In genomic region chr6:123803456-123803861, GRCh38 we compare ENCODE assay signal across 9 cellular contexts. TPM values are rescaled to one million over a fixed set of nuclear protein-coding genes. Genes with fewer than 3 reads are reported as not detected.
DNase-seq lines count a peak whose midpoint lies in the region; ATAC-seq and TF ChIP-seq lines count a peak whose summit lies in the region.
"Had no signal": no experiment of that assay in that cellular context is flagged by ENCODE, and none has a peak within 500 bp of the region (broad histone marks: within the 10 kb centered on the region; RNA-seq: fewer than 3 reads in every experiment).

No MANE protein-coding gene starts in this region.

- H3K36me3 ChIP-seq in thyroid gland, result no peaks in the 10 kb centered on the region

- no peaks in the 10 kb centered on the region for H3K9me3 ChIP-seq in thyroid gland

- no peaks in the 10 kb centered on the region for H3K4me1 ChIP-seq in thyroid gland

- WGBS in thyroid gland, 2 donors, result 0% methylated on average over 2 of the region's 62 CpGs; no CpG with 5 or more reads in 1 of the 2 donors

- no peak for TF ChIP-seq POLR2A in thyroid gland (IDR thresholded peaks at IDR 0.05)

- intact Hi-C loops in thyroid gland (cut with DNase I), result no loop called here

- no peaks in the 10 kb centered on the region for H3K36me3 Mint-ChIP-seq in activated naive CD8-positive, alpha-beta T cell treated with anti-CD3 and anti-CD28 coated beads, Interleukin-2, amount 50 U/mL, for 24 hours (ENCODE audit: low read depth)
- no peaks in the 10 kb centered on the region for H3K36me3 Mint-ChIP-seq in immature natural killer cell

- peak overlapping the region in 2 of 3 donors; percentile 36 to 58 for H3K4me3 ChIP-seq in thyroid gland (replicated peaks in 1 of 3)

- no peak for TF ChIP-seq CTCF in thyroid gland (IDR thresholded peaks at IDR 0.05)

- H3K27ac ChIP-seq in thyroid gland, result no peak overlapping the region
- H3K27ac ChIP-seq: VCaP had no signal

- ATAC-seq in HG02884 (IDR thresholded peaks at IDR 0.05; ENCODE audit: unreplicated experiment), result peak; percentile 14
- peak; percentile 24 for ATAC-seq in activated naive CD8-positive, alpha-beta T cell treated with anti-CD3 and anti-CD28 coated beads, Interleukin-2, amount 50 U/mL, for 24 hours

- peak overlapping the region; percentile 49 for H3K4me3 Mint-ChIP-seq in activated naive CD8-positive, alpha-beta T cell treated with anti-CD3 and anti-CD28 coated beads, Interleukin-2, amount 50 U/mL, for 24 hours
- peak overlapping the region in 3 of 5 donors; percentile 50 to 70 (median 50) for H3K4me3 Mint-ChIP-seq in immature natural killer cell

- no peaks in the 10 kb centered on the region for H3K27me3 ChIP-seq in thyroid gland

- DNase-seq in NCI-H146 (lab: John Stamatoyannopoulos, UW) (peak; percentile 84), NCI-H146 treated with DMSO at 0.1 percent for 48 hours (lab: John Stamatoyannopoulos, UW; ENCODE audit: unreplicated experiment) (no peak), immature natural killer cell (no peak), thyroid gland (no peak), NCI-H226 (no peak), NCI-H345 treated with DMSO at 0.1 percent for 48 hours (lab: John Stamatoyannopoulos, UW; ENCODE audit: unreplicated experiment) (no peak)
- DNase-seq in activated naive CD8-positive, alpha-beta T cell treated with anti-CD3 and anti-CD28 coated beads, Interleukin-2, amount 50 U/mL, for 24 hours, result no peak

- H3K27me3 Mint-ChIP-seq in activated naive CD8-positive, alpha-beta T cell treated with anti-CD3 and anti-CD28 coated beads, Interleukin-2, amount 50 U/mL, for 24 hours, result peaks cover 37% of the 10 kb centered on the region
- peaks cover 16 to 19% (median 19%) of the 10 kb centered on the region in 3 donors for H3K27me3 Mint-ChIP-seq in immature natural killer cell (ENCODE audit: low read depth in 3 of 3)

- no peaks in the 10 kb centered on the region for H3K9me3 Mint-ChIP-seq in activated naive CD8-positive, alpha-beta T cell treated with anti-CD3 and anti-CD28 coated beads, Interleukin-2, amount 50 U/mL, for 24 hours
- peaks cover 0 to 6% (median 2%) of the 10 kb centered on the region in 6 donors for H3K9me3 Mint-ChIP-seq in immature natural killer cell

- peaks cover 6% of the 10 kb centered on the region for H3K4me1 Mint-ChIP-seq in activated naive CD8-positive, alpha-beta T cell treated with anti-CD3 and anti-CD28 coated beads, Interleukin-2, amount 50 U/mL, for 24 hours
- H3K4me1 Mint-ChIP-seq in immature natural killer cell, result peaks cover 7 to 10% of the 10 kb centered on the region in 2 donors

- H3K27ac Mint-ChIP-seq in activated naive CD8-positive, alpha-beta T cell treated with anti-CD3 and anti-CD28 coated beads, Interleukin-2, amount 50 U/mL, for 24 hours, result no peak overlapping the region
- H3K27ac Mint-ChIP-seq in immature natural killer cell, result no peak overlapping the region

RNA-seq across cellular contexts. Expression of gene NKAIN2, which starts 0.2 kb away (rescaled TPM):
- not detected for polyA plus RNA-seq in immature natural killer cell
- total RNA-seq in thyroid gland, result 1 to 10 TPM in 1 of 4 donors, under 1 TPM in 2, not detected in 1; 0.11 to 1.0 (median 0.94) TPM
